In the genomic region with DNA sequence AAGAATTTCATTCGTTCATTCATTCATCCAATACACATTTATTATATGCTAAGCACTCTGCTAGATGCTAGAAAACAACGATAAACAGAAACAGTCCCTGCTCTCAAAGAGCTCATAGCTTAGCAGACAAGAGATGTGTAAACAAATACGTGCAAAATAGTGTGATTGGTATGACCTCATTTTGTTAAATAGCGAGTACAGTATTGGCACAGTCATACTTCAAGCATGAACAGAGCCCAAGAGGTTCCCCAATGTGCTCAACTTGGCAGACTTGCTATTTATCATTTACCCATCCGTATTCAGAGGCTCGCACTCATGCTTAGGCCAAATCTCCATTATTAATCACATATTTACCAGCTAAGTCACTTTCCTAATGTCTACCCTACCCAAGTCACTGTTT, we compare ENCODE assay signal across 8 cellular contexts. TPM values are rescaled to one million over a fixed set of nuclear protein-coding genes. Genes with fewer than 3 reads are reported as not detected.
"Had no signal": no experiment of that assay in that cellular context is flagged by ENCODE, and none has a peak within 500 bp of the region (broad histone marks: within the 10 kb centered on the region; RNA-seq: fewer than 3 reads in every experiment).

No MANE protein-coding gene starts in this region.

RNA-seq across cellular contexts. Expression of gene FAM72D, which starts 24.2 kb away (rescaled TPM):
- total RNA-seq: kidney, left lobe of liver, left ventricle myocardium superior, mesenteric fat pad, mononuclear cell, myocyte had no signal
- polyA plus RNA-seq: naive thymus-derived CD4-positive, alpha-beta T cell; naive thymus-derived CD8-positive, alpha-beta T cell had no signal
